Comparison of ENCODE assay signal across 28 cellular contexts in genomic region chr5:114883675-114884074, GRCh38.
"Had no signal": no experiment of that assay in that cellular context is flagged by ENCODE, and none has a peak within 500 bp of the region (broad histone marks: within the 10 kb centered on the region; RNA-seq: fewer than 3 reads in every experiment).

No MANE protein-coding gene starts in this region.

- H3K27ac Mint-ChIP-seq: naive thymus-derived CD4-positive, alpha-beta T cell; natural killer cell; nephron; neural progenitor cell; progenitor cell of endocrine pancreas; stimulated activated effector memory CD8-positive, alpha-beta T cell treated with anti-CD3 and anti-CD28 coated beads, Interleukin-12 subunit alpha, Interleukin-12 subunit beta, amount 100 ng/mL, for 72 hours; stimulated activated naive B cell treated with anti-CD40 and anti-IgM and Interleukin-4, amounts not matched to agents 10 μg/mL and 1 μg/mL and 100 μg/mL, for 72 hours; stimulated activated naive CD8-positive, alpha-beta T cell treated with anti-CD3 and anti-CD28 coated beads, Interleukin-15, Interleukin-2, amounts not matched to agents 100 ng/mL and 50 ng/mL, for 24 hours had no signal

- H3K27ac ChIP-seq: neural progenitor cell, ovary, parathyroid adenoma, psoas muscle, right lobe of liver, sigmoid colon, stomach, suprapubic skin, testis, tibial artery, transverse colon, upper lobe of left lung, vagina had no signal

- H3K27me3 Mint-ChIP-seq: naive thymus-derived CD4-positive, alpha-beta T cell; stimulated activated naive B cell treated with anti-CD40 and anti-IgM and Interleukin-4, amounts not matched to agents 10 μg/mL and 1 μg/mL and 100 μg/mL, for 72 hours; stimulated activated naive CD8-positive, alpha-beta T cell treated with anti-CD3 and anti-CD28 coated beads, Interleukin-15, Interleukin-2, amounts not matched to agents 100 ng/mL and 50 ng/mL, for 24 hours had no signal

- H3K4me3 ChIP-seq: neural progenitor cell, ovary, psoas muscle, right lobe of liver, sigmoid colon, stomach, suprapubic skin, testis, tibial artery, transverse colon, upper lobe of left lung, vagina had no signal

- H3K4me2 ChIP-seq: neural progenitor cell had no signal

- H3K4me1 ChIP-seq: neural progenitor cell, parathyroid adenoma, psoas muscle, right lobe of liver, sigmoid colon, stomach, suprapubic skin, testis, tibial artery, transverse colon, upper lobe of left lung, vagina had no signal

- H3K9me3 ChIP-seq: ovary, psoas muscle, right lobe of liver, sigmoid colon, testis, tibial artery, transverse colon, upper lobe of left lung, vagina had no signal

- H2AFZ ChIP-seq: neural progenitor cell, parathyroid adenoma had no signal

- H3K79me2 ChIP-seq: parathyroid adenoma had no signal

- H3K4me1 Mint-ChIP-seq: naive thymus-derived CD4-positive, alpha-beta T cell; natural killer cell; nephron; neural progenitor cell; stimulated activated effector memory CD8-positive, alpha-beta T cell treated with anti-CD3 and anti-CD28 coated beads, Interleukin-12 subunit alpha, Interleukin-12 subunit beta, amount 100 ng/mL, for 72 hours; stimulated activated naive B cell treated with anti-CD40 and anti-IgM and Interleukin-4, amounts not matched to agents 10 μg/mL and 1 μg/mL and 100 μg/mL, for 72 hours had no signal

- H3K27me3 ChIP-seq: neural progenitor cell, ovary, right lobe of liver, sigmoid colon, stomach, suprapubic skin, testis, tibial artery, transverse colon, upper lobe of left lung, vagina had no signal

- H3K9me3 Mint-ChIP-seq: neural progenitor cell; stimulated activated effector memory CD8-positive, alpha-beta T cell treated with anti-CD3 and anti-CD28 coated beads, Interleukin-12 subunit alpha, Interleukin-12 subunit beta, amount 100 ng/mL, for 72 hours had no signal

- H3K36me3 Mint-ChIP-seq: naive thymus-derived CD4-positive, alpha-beta T cell; natural killer cell; neural progenitor cell; stimulated activated effector memory CD8-positive, alpha-beta T cell treated with anti-CD3 and anti-CD28 coated beads, Interleukin-12 subunit alpha, Interleukin-12 subunit beta, amount 100 ng/mL, for 72 hours; stimulated activated naive B cell treated with anti-CD40 and anti-IgM and Interleukin-4, amounts not matched to agents 10 μg/mL and 1 μg/mL and 100 μg/mL, for 72 hours had no signal

- H3K4me3 Mint-ChIP-seq: naive thymus-derived CD4-positive, alpha-beta T cell; natural killer cell; nephron; neural progenitor cell; stimulated activated effector memory CD8-positive, alpha-beta T cell treated with anti-CD3 and anti-CD28 coated beads, Interleukin-12 subunit alpha, Interleukin-12 subunit beta, amount 100 ng/mL, for 72 hours; stimulated activated naive B cell treated with anti-CD40 and anti-IgM and Interleukin-4, amounts not matched to agents 10 μg/mL and 1 μg/mL and 100 μg/mL, for 72 hours; stimulated activated naive CD8-positive, alpha-beta T cell treated with anti-CD3 and anti-CD28 coated beads, Interleukin-15, Interleukin-2, amounts not matched to agents 100 ng/mL and 50 ng/mL, for 24 hours had no signal

- H3K9ac ChIP-seq: neural progenitor cell, parathyroid adenoma had no signal

- DNase-seq: naive thymus-derived CD4-positive, alpha-beta T cell; natural killer cell; occipital lobe; ovary; psoas muscle; right cardiac atrium; right lobe of liver; sigmoid colon; small intestine; stimulated activated CD4-positive, alpha-beta T cell treated with anti-CD3 and anti-CD28 coated beads, Interleukin-15, amount 100 ng/mL, for 24 hours; stimulated activated CD4-positive, alpha-beta T cell treated with anti-CD3 and anti-CD28 coated beads, Interleukin-2, amount 100 ng/mL, for 24 hours; stimulated activated CD4-positive, alpha-beta T cell treated with anti-CD3 and anti-CD28 coated beads, Interleukin-2, amount 100 ng/mL, for 48 hours; stimulated activated CD4-positive, alpha-beta T cell treated with anti-CD3 and anti-CD28 coated beads, Interleukin-4, amount 100 ng/mL, for 24 hours; stimulated activated naive B cell treated with anti-CD40 and anti-IgM and Interleukin-4, amounts not matched to agents 10 μg/mL and 1 μg/mL and 100 μg/mL, for 72 hours; stimulated activated naive CD4-positive, alpha-beta T cell treated with Interleukin-2 at 50 U/mL for 16 hours; stomach; testis; tibial artery; transverse colon; upper lobe of left lung had no signal

- H3K36me3 ChIP-seq: neural progenitor cell, ovary, right lobe of liver, sigmoid colon, stomach, suprapubic skin, tibial artery, transverse colon, upper lobe of left lung, vagina had no signal
